In the genomic region with DNA sequence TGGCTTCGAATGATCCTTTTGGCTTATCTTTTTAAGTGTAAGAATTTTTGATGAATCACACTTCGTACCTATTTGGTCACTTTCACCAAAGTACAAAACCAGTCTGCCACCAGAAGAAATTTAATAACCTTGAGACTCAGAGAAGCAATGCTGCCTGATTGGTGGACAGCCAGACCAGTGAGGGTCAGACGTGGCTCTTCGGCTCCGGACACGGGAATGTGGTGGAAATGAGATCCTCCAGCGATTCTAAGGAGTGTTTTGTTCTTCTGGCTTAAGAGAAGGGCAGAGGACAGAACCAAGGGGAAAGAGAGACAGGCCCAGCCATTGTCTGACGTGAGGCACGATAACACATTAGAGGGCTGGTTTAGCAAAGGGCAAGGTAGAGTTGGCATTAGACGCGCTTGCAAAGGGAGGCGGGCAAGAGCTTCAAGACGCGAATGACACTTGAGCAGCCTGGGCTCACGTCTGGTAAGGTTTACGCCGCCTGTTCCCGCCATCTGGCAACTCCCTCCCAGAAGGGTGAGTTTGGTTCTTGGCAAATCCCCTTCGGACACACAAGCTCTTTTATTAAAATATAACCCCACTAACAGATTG, we compare ENCODE assay signal across 8 cellular contexts. TPM values are rescaled to one million over a fixed set of nuclear protein-coding genes. Genes with fewer than 3 reads are reported as not detected.
DNase-seq lines count a peak whose midpoint lies in the region; TF ChIP-seq lines count a peak whose summit lies in the region.

No MANE protein-coding gene starts in this region.

- H3K18ac ChIP-seq in H9 (ENCODE audit: insufficient read length, low read depth, low read length) = peak overlapping the region; percentile 99

- H2AK5ac ChIP-seq in H9 (ENCODE audit: insufficient read length, low read length) = peak overlapping the region; percentile 97

- TF ChIP-seq EP300 in stomach (IDR thresholded peaks at IDR 0.05) = no peak

- peak overlapping the region; percentile 96 for H2BK12ac ChIP-seq in H9 (ENCODE audit: insufficient read length, low read depth, low read length)

- in situ Hi-C loops in G401 (cut with HindIII; ENCODE audit: low sequenced_read_pairs) = no loop called here

- peak overlapping the region; percentile 95 for H4K5ac ChIP-seq in H9 (ENCODE audit: insufficient read length, low read depth, low read length)

- DNase-seq in G401 (ENCODE audit: low spot score) (peak; percentile 67), H9 (peak; percentile 89), NCI-H2029 (lab: John Stamatoyannopoulos, UW) (peak; percentile 78), adrenal gland (peak in 5 of 7 donors; percentile 74 to 82 (median 76)), iris pigment epithelial cell (ENCODE audit: low read depth) (peak; percentile 67), stomach (no peak), NCI-H345 treated with DMSO at 0.1 percent for 48 hours (lab: John Stamatoyannopoulos, UW; ENCODE audit: unreplicated experiment) (no peak)
- DNase-seq in stimulated activated CD4-positive, alpha-beta T cell treated with anti-CD3 and anti-CD28 coated beads, Interleukin-12 subunit alpha, Interleukin-12 subunit beta, amount 100 ng/mL, for 4 hours = no peak

- no peak overlapping the region for H2AFZ ChIP-seq in H9 (ENCODE audit: low read length)

- H3K27me3 Mint-ChIP-seq in H9 (ENCODE audit: low read depth) = no peaks in the 10 kb centered on the region

- peaks cover 0 to 7% (median 6%) of the 10 kb centered on the region in 3 experiments; a peak in 5 of 7 replicates for H3K36me3 Mint-ChIP-seq in H9 (ENCODE audit: insufficient read depth in 1 of 3, low read depth in 3 of 3)

- H3K36me3 ChIP-seq in adrenal gland (replicated peaks in 1 of 2) = no peaks in the 10 kb centered on the region
- H3K36me3 ChIP-seq in stomach = no peaks in the 10 kb centered on the region

- H4K91ac ChIP-seq in H9 (ENCODE audit: insufficient read length, low read depth, low read length) = peak overlapping the region; percentile 71

- H3K56ac ChIP-seq in H9 (ENCODE audit: insufficient read length, low read depth, low read length) = peak overlapping the region; percentile 88

- intact Hi-C loops in adrenal gland (cut with DNase I) = no loop called here
- intact Hi-C loops in stomach (cut with DNase I; ENCODE audit: low total_unique reads) = no loop called here

- H4K8ac ChIP-seq in H9 (replicated peaks; ENCODE audit: insufficient read length, low read depth, low read length) = peak overlapping the region; percentile 43

- no peaks in the 10 kb centered on the region for H3K79me1 ChIP-seq in H9 (ENCODE audit: insufficient read depth, low read depth, low read length, poor library complexity, severe bottlenecking)

- WGBS in H9 (ENCODE audit: extremely low coverage, insufficient read length, low lambda C conversion rate) = no CpG with 5 or more reads among the region's 19 CpGs
- 13 to 21% (median 15%) methylated on average over 19 of the region's 19 CpGs for WGBS in adrenal gland, 4 donors
- WGBS in stomach, 5 donors = 10 to 20% (median 13%) methylated on average over 19 of the region's 19 CpGs

- peak overlapping the region; percentile 61 for H2BK20ac ChIP-seq in H9 (ENCODE audit: low read depth, low read length, poor library complexity, severe bottlenecking)

- peak overlapping the region; percentile 87 for H2BK5ac ChIP-seq in H9 (ENCODE audit: insufficient read length, low read length)

- peak overlapping the region; percentile 99 for H2BK120ac ChIP-seq in H9 (ENCODE audit: low read depth, low read length, poor library complexity, severe bottlenecking)

- H3K4me2 ChIP-seq in H9 (ENCODE audit: insufficient read depth, insufficient read length, low read length) = peak overlapping the region; percentile 68

- peaks cover 32% of the 10 kb centered on the region in 2 experiments for H3K4me1 Mint-ChIP-seq in H9

- H3K23ac ChIP-seq in H9 (ENCODE audit: insufficient read length, low read depth, low read length) = no peak overlapping the region

- peaks cover 9% of the 10 kb centered on the region; the same call in 1 of the 2 replicates for H3K4me1 ChIP-seq in H9 (ENCODE audit: insufficient read depth, low read length)
- peaks cover 3 to 6% of the 10 kb centered on the region in 2 donors for H3K4me1 ChIP-seq in adrenal gland (replicated peaks in 1 of 2)
- peaks cover 4 to 13% (median 8%) of the 10 kb centered on the region in 4 donors for H3K4me1 ChIP-seq in stomach

- TF ChIP-seq POLR2A in adrenal gland (IDR thresholded peaks at IDR 0.05) = peak in 1 of 2 donors; percentile 69
- TF ChIP-seq POLR2A in stomach (IDR thresholded peaks at IDR 0.05) = peak in 1 of 4 donors; percentile 44

- H3K9me3 Mint-ChIP-seq in H9 = peaks cover 4 to 12% of the 10 kb centered on the region in 2 experiments

- peaks cover 4% of the 10 kb centered on the region for H3K23me2 ChIP-seq in H9 (ENCODE audit: insufficient read length, low read depth, low read length, poor library complexity, severe bottlenecking)

- peak overlapping the region; percentile 99 for H3T11ph ChIP-seq in H9 (ENCODE audit: low read length)

- H3K9me3 ChIP-seq in H9 (ENCODE audit: control insufficient read depth, low read depth, low read length) = no peaks in the 10 kb centered on the region
- H3K9me3 ChIP-seq in adrenal gland (replicated peaks in 1 of 3) = no peaks in the 10 kb centered on the region
- no peaks in the 10 kb centered on the region for H3K9me3 ChIP-seq in stomach

- no peaks in the 10 kb centered on the region for H3K79me2 ChIP-seq in H9 (ENCODE audit: insufficient read depth, low read length)

- H3K4me3 ChIP-seq in adrenal gland (peak overlapping the region in 2 of 4 donors; percentile 46 to 59), stomach (peak overlapping the region; percentile 37 to 43 (median 40))

- H3K27ac Mint-ChIP-seq in H9 = peak overlapping the region; percentile 96 to 99 (median 99)

- TF ChIP-seq CTCF in H9 (conservative IDR thresholded peaks at IDR 0.05) (no peak), adrenal gland (IDR thresholded peaks at IDR 0.05) (no peak), stomach (IDR thresholded peaks at IDR 0.05) (no peak)

- H3K27ac ChIP-seq in H9 (ENCODE audit: insufficient read length, low read depth, low read length) (peak overlapping the region; percentile 89), adrenal gland (peak overlapping the region; percentile 86 to 97 (median 92)), stomach (peak overlapping the region; percentile 87 to 97 (median 92))

- H3K9ac ChIP-seq in H9 (ENCODE audit: extremely low read depth, insufficient read length, low read length) = peak overlapping the region; percentile 81

- peak overlapping the region; percentile 85; the same call in 1 of the 2 replicates for H3K4ac ChIP-seq in H9 (ENCODE audit: low read depth, low read length)

- no peak overlapping the region for H2BK15ac ChIP-seq in H9 (ENCODE audit: low read depth, low read length)

- H4K20me1 ChIP-seq in H9 (ENCODE audit: control insufficient read depth, insufficient read depth, insufficient read length) = peaks cover 2% of the 10 kb centered on the region

- H3K14ac ChIP-seq in H9 (ENCODE audit: insufficient read depth, low read length) = peak overlapping the region; percentile 97

- peak overlapping the region; percentile 72 to 74 for H3K4me3 Mint-ChIP-seq in H9

- H3K27me3 ChIP-seq in H9 (ENCODE audit: insufficient read depth, low read length) (no peaks in the 10 kb centered on the region), adrenal gland (no peaks in the 10 kb centered on the region), stomach (no peaks in the 10 kb centered on the region)

RNA-seq across cellular contexts. Expression of a gene that starts 49.9 kb away (rescaled TPM):
- total RNA-seq in G401 (2014; rRNA removed; shearing (Covaris generic)) = 206 and 261 TPM in 2 replicates
- total RNA-seq in H9 (2021) = 375 and 393 TPM in 2 replicates
- total RNA-seq in adrenal gland = 100 to 1,000 TPM; 215 to 476 (median 409) TPM
- 100 to 1,000 TPM in 2 of 3 donors, 10 to 100 TPM in 1; 80.3 to 355 (median 132) TPM for polyA plus RNA-seq in adrenal gland
- total RNA-seq in stomach = 100 to 1,000 TPM in 3 of 5 donors, 10 to 100 TPM in 2; 69.5 to 317 (median 295) TPM
- polyA plus RNA-seq in stomach = 100 to 1,000 TPM; 121 to 231 (median 205) TPM

Comparison
In these comparisons a context has a peak if more than half of its experiments do, and no peak if none do; other contexts are left out.
1. DNase-seq: peak in G401 (single experiment), H9 (single experiment), NCI-H2029 (single experiment), adrenal gland (5 of 7) and iris pigment epithelial cell (single experiment); none in stomach (single experiment), stimulated activated CD4-positive, alpha-beta T cell treated with anti-CD3 and anti-CD28 coated beads, Interleukin-12 subunit alpha, Interleukin-12 subunit beta, amount 100 ng/mL, for 4 hours (single experiment) and NCI-H345 treated with DMSO at 0.1 percent for 48 hours (single experiment).
2. Peak in every context shown above with its lines, with median percentiles within 50 percentile points of each other: H3K27ac ChIP-seq.